Comparison of ENCODE assay signal across 14 cellular contexts in genomic region chr1:29043270-29043971, GRCh38.
DNase-seq lines count a peak whose midpoint lies in the region; ATAC-seq and TF ChIP-seq lines count a peak whose summit lies in the region.
"Had no signal": no experiment of that assay in that cellular context is flagged by ENCODE, and none has a peak within 500 bp of the region (broad histone marks: within the 10 kb centered on the region; RNA-seq: fewer than 3 reads in every experiment).

No MANE protein-coding gene starts in this region.

- BruUV-seq in MCF 10A (replicated peaks; lab: Mats Ljungman, UMichigan) (no TSS peak), mammary epithelial cell (replicated peaks; lab: Mats Ljungman, UMichigan) (no TSS peak)

- H3K4me1 Mint-ChIP-seq in MCF 10A (ENCODE audit: insufficient read depth, unreplicated experiment) = no peaks in the 10 kb centered on the region
- H3K4me1 Mint-ChIP-seq in activated T-helper 2 cell treated with anti-CD3 and anti-CD28 coated beads, Interferon-gamma antibody, Interleukin-2, Interleukin-4, amounts not matched to agents 10 μg/mL and 5 μg/mL and 100 μg/mL, durations not matched to agents 14 hours and 24 hours and 36 hours (ENCODE audit: low read depth) = peaks cover 6% of the 10 kb centered on the region

- no peak for ATAC-seq in GM19397 (IDR thresholded peaks at IDR 0.05; ENCODE audit: unreplicated experiment)

- no peaks in the 10 kb centered on the region for H3K4me1 ChIP-seq in mammary epithelial cell (ENCODE audit: insufficient read depth, low read length)
- H3K4me1 ChIP-seq in left ventricle myocardium inferior = peaks cover 8% of the 10 kb centered on the region
- H3K4me1 ChIP-seq in subcutaneous abdominal adipose tissue (ENCODE audit: control insufficient read depth in 5 of 5, insufficient read depth in 5 of 5, low read length in 5 of 5) = peaks cover 0 to 19% (median 11%) of the 10 kb centered on the region in 5 donors

- POLR2A ChIA-PET in MCF 10A (lab: Yijun Ruan, JAX) = interaction anchor here (0.5 to 1.1 kb wide), 3 partner anchors 138 to 242 kb away, joined by 3 to 4 read pairs (median 3); partner anchors contain the start of gene SRSF4

- H3K9me3 ChIP-seq in mammary epithelial cell (replicated peaks; ENCODE audit: insufficient read depth, low read length) (no peaks in the 10 kb centered on the region), left ventricle myocardium inferior (replicated peaks) (no peaks in the 10 kb centered on the region), subcutaneous abdominal adipose tissue (ENCODE audit: control insufficient read depth in 5 of 5, low read length in 5 of 5) (no peaks in the 10 kb centered on the region)

- no peak overlapping the region for H3K4me3 Mint-ChIP-seq in MCF 10A (ENCODE audit: unreplicated experiment)
- H3K4me3 Mint-ChIP-seq in activated T-helper 2 cell treated with anti-CD3 and anti-CD28 coated beads, Interferon-gamma antibody, Interleukin-2, Interleukin-4, amounts not matched to agents 10 μg/mL and 5 μg/mL and 100 μg/mL, durations not matched to agents 14 hours and 24 hours and 36 hours (ENCODE audit: low read depth) = no peak overlapping the region

- no peak overlapping the region for H3K27ac ChIP-seq in mammary epithelial cell (ENCODE audit: insufficient read depth, low read depth, low read length)
- H3K27ac ChIP-seq in left ventricle myocardium inferior (replicated peaks) = peak overlapping the region; percentile 74
- peak overlapping the region; percentile 19 for H3K27ac ChIP-seq in subcutaneous abdominal adipose tissue (ENCODE audit: low read depth, low read length)

- in situ Hi-C loops in mammary epithelial cell (cut with MboI; ENCODE audit: low sequenced_read_pairs in 2 of 2) = loop anchor here in 1 of 2 donors (25.0 kb wide), 1 partner anchor 256 kb away; no protein-coding TSS in a partner anchor

- CTCF ChIA-PET in MCF 10A (lab: Yijun Ruan, JAX) (interaction anchor here (0.6 to 1.6 kb wide), 4 partner anchors 9 to 166 kb away, joined by 3 to 9 read pairs (median 6); no protein-coding TSS in a partner anchor), mammary epithelial cell (lab: Charles Lee; ENCODE audit: low non-redundant PET) (no interaction called here)

- H3K4me3 ChIP-seq in mammary epithelial cell (replicated peaks in 1 of 3; ENCODE audit: insufficient read depth in 1 of 3, low read depth in 2 of 3, low read length in 3 of 3) (no peak overlapping the region), left ventricle myocardium inferior (peak overlapping the region; percentile 16), subcutaneous abdominal adipose tissue (ENCODE audit: low read depth in 1 of 5, low read length in 5 of 5) (peak overlapping the region in 1 of 5 donors; percentile 48)

- no peaks in the 10 kb centered on the region for H3K27me3 ChIP-seq in mammary epithelial cell (ENCODE audit: insufficient read depth, low read length)
- no peaks in the 10 kb centered on the region for H3K27me3 ChIP-seq in left ventricle myocardium inferior (ENCODE audit: low read depth)
- H3K27me3 ChIP-seq in subcutaneous abdominal adipose tissue (ENCODE audit: control insufficient read depth in 5 of 5, insufficient read depth in 4 of 5, low read length in 5 of 5) = no peaks in the 10 kb centered on the region

- WGBS in mammary epithelial cell (ENCODE audit: low coverage, missing lambda C conversion rate) = 90% methylated on average over 6 of the region's 6 CpGs

- no peak overlapping the region for H3K9ac ChIP-seq in mammary epithelial cell (ENCODE audit: insufficient read depth, low read length)
- H3K9ac ChIP-seq in subcutaneous abdominal adipose tissue (ENCODE audit: low read length in 5 of 5) = peak overlapping the region in 1 of 5 donors; percentile 32

- H2AFZ ChIP-seq in mammary epithelial cell (ENCODE audit: low read depth, low read length) = no peak overlapping the region

- H3K9me3 Mint-ChIP-seq in MCF 10A (ENCODE audit: unreplicated experiment) = no peaks in the 10 kb centered on the region
- H3K9me3 Mint-ChIP-seq in activated T-helper 2 cell treated with anti-CD3 and anti-CD28 coated beads, Interferon-gamma antibody, Interleukin-2, Interleukin-4, amounts not matched to agents 10 μg/mL and 5 μg/mL and 100 μg/mL, durations not matched to agents 14 hours and 24 hours and 36 hours = no peaks in the 10 kb centered on the region

- no peak for DNase-seq in MCF 10A (ENCODE audit: unreplicated experiment)
- DNase-seq in mammary epithelial cell = no peak
- no peak for DNase-seq in activated T-helper 2 cell treated with anti-CD3 and anti-CD28 coated beads, Interferon-gamma antibody, Interleukin-2, Interleukin-4, amounts not matched to agents 10 μg/mL and 5 μg/mL and 100 μg/mL, durations not matched to agents 14 hours and 24 hours and 36 hours (ENCODE audit: low spot score)
- no peak for DNase-seq in left ventricle myocardium inferior
- DNase-seq in NCI-H345 treated with DMSO at 0.1 percent for 48 hours (lab: John Stamatoyannopoulos, UW; ENCODE audit: unreplicated experiment) = no peak
- no peak for DNase-seq in NCI-H2107 (lab: John Stamatoyannopoulos, UW)
- DNase-seq: activated CD4-positive, CD25-positive, alpha-beta regulatory T cell treated with anti-CD3 and anti-CD28 coated beads, Interleukin-2, amount 50 U/mL, for 72 hours; amniotic stem cell; GOT3; KG1; NCI-H1092; NCI-H2171 had no signal

- H4K20me1 ChIP-seq in mammary epithelial cell (ENCODE audit: insufficient read depth, low read length) = no peaks in the 10 kb centered on the region

- TF ChIP-seq CTCF in MCF 10A (IDR thresholded peaks at IDR 0.05; ENCODE audit: unreplicated experiment) (no peak), mammary epithelial cell (conservative IDR thresholded peaks at IDR 0.05 in 1 of 2, IDR thresholded peaks at IDR 0.05 in 1 of 2; ENCODE audit: extremely low read depth in 1 of 2, insufficient read depth in 1 of 2, low read depth in 1 of 2, low read length in 2 of 2) (no peak), left ventricle myocardium inferior (IDR thresholded peaks at IDR 0.05; ENCODE audit: borderline replicate concordance) (no peak)

- H3K27me3 Mint-ChIP-seq in MCF 10A (ENCODE audit: insufficient read depth, unreplicated experiment) = no peaks in the 10 kb centered on the region
- no peaks in the 10 kb centered on the region for H3K27me3 Mint-ChIP-seq in activated T-helper 2 cell treated with anti-CD3 and anti-CD28 coated beads, Interferon-gamma antibody, Interleukin-2, Interleukin-4, amounts not matched to agents 10 μg/mL and 5 μg/mL and 100 μg/mL, durations not matched to agents 14 hours and 24 hours and 36 hours (ENCODE audit: low read depth)

- H3K4me2 ChIP-seq in mammary epithelial cell (ENCODE audit: insufficient read depth, low read depth, low read length) = no peak overlapping the region

- H3K36me3 ChIP-seq in mammary epithelial cell (ENCODE audit: insufficient read depth, low read length) = peaks cover 2% of the 10 kb centered on the region
- H3K36me3 ChIP-seq in left ventricle myocardium inferior = peaks cover 10% of the 10 kb centered on the region
- H3K36me3 ChIP-seq in subcutaneous abdominal adipose tissue (ENCODE audit: control insufficient read depth in 5 of 5, insufficient read depth in 5 of 5, low read length in 5 of 5) = peaks cover 0 to 10% (median 6%) of the 10 kb centered on the region in 5 donors

- dilution Hi-C loops in mammary epithelial cell (cut with HindIII; ENCODE audit: low sequenced_read_pairs) = no loop called here

- H3K36me3 Mint-ChIP-seq in MCF 10A (ENCODE audit: insufficient read depth, unreplicated experiment) = peaks cover 27% of the 10 kb centered on the region
- peaks cover 24% of the 10 kb centered on the region for H3K36me3 Mint-ChIP-seq in activated T-helper 2 cell treated with anti-CD3 and anti-CD28 coated beads, Interferon-gamma antibody, Interleukin-2, Interleukin-4, amounts not matched to agents 10 μg/mL and 5 μg/mL and 100 μg/mL, durations not matched to agents 14 hours and 24 hours and 36 hours (ENCODE audit: low read depth)

- H3K27ac Mint-ChIP-seq in MCF 10A (ENCODE audit: low read depth, unreplicated experiment) = peak overlapping the region; percentile 18
- peak overlapping the region; percentile 24 for H3K27ac Mint-ChIP-seq in activated T-helper 2 cell treated with anti-CD3 and anti-CD28 coated beads, Interferon-gamma antibody, Interleukin-2, Interleukin-4, amounts not matched to agents 10 μg/mL and 5 μg/mL and 100 μg/mL, durations not matched to agents 14 hours and 24 hours and 36 hours

- intact Hi-C loops in MCF 10A (cut with micrococcal nuclease) (no loop called here), mammary epithelial cell (cut with micrococcal nuclease) (no loop called here), left ventricle myocardium inferior (cut with micrococcal nuclease) (no loop called here)
- intact Hi-C loops in activated T-helper 2 cell treated with anti-CD3 and anti-CD28 coated beads, Interferon-gamma antibody, Interleukin-2, Interleukin-4, amounts not matched to agents 10 μg/mL and 5 μg/mL and 100 μg/mL, durations not matched to agents 14 hours and 24 hours and 36 hours (cut with micrococcal nuclease) = no loop called here

- no peaks in the 10 kb centered on the region for H3K79me2 ChIP-seq in mammary epithelial cell (ENCODE audit: insufficient read depth, low read length)
